In the genomic region with DNA sequence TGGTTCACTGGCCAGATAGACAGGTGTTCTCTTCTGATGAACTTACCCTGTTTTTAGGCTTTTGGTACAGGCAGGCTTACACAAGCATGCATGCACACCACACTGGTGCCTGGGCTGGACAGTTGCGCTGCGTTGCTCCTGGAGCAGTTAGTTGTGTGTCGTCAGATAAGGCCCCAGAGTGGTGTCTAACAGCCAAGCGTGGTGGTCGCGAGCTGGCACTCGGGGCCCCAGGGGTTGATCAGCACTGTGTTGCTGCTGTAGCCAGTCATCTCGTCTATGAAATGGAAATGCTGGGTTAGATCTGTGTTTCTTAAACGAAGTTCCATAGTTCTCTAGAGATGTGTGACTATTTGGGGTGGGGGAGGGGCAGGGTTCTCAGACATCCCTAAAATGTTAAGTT, we compare ENCODE assay signal across 1 cellular context.
TF ChIP-seq lines count a peak whose summit lies in the region.

No MANE protein-coding gene starts in this region.

TF ChIP-seq in H1, 55 proteins besides CTCF, POLR2A, EP300 and RAD21:
- TF ChIP-seq SIN3A (conservative IDR thresholded peaks at IDR 0.05 in 1 of 2, IDR thresholded peaks at IDR 0.05 in 1 of 2; ENCODE audit: low read depth in 1 of 2, low read length in 2 of 2) (no peak), RXRA (IDR thresholded peaks at IDR 0.05; ENCODE audit: insufficient read depth, low read depth, low read length) (no peak), TAF7 (optimal IDR thresholded peaks at IDR 0.05; ENCODE audit: borderline replicate concordance, low read depth, low read length) (no peak), BACH1 (IDR thresholded peaks at IDR 0.05; ENCODE audit: low read length) (no peak), SP2 (IDR thresholded peaks at IDR 0.05; ENCODE audit: low read length) (no peak), SUZ12 (IDR thresholded peaks at IDR 0.05; ENCODE audit: low read length) (no peak), TBP (IDR thresholded peaks at IDR 0.05; ENCODE audit: low read depth, low read length) (no peak), HDAC6 (IDR thresholded peaks at IDR 0.05; ENCODE audit: low read depth, low read length) (no peak), EZH2 (IDR thresholded peaks at IDR 0.05; ENCODE audit: low read depth, low read length, severe bottlenecking) (no peak), CHD7 (IDR thresholded peaks at IDR 0.05; ENCODE audit: insufficient replicate concordance, low read length) (no peak)
